ENCODE assay signal across 10 cellular contexts in genomic region chr2:234164499-234165409, GRCh38.
DNase-seq lines count a peak whose midpoint lies in the region; ATAC-seq and TF ChIP-seq lines count a peak whose summit lies in the region.
"Had no signal": no experiment of that assay in that cellular context is flagged by ENCODE, and none has a peak within 500 bp of the region (broad histone marks: within the 10 kb centered on the region; RNA-seq: fewer than 3 reads in every experiment).

No MANE protein-coding gene starts in this region.

- DNase-seq in left ventricle myocardium superior (peak; percentile 27), right atrium auricular region (ENCODE audit: low spot score) (no peak), memory B cell (ENCODE audit: low spot score in 2 of 2) (peak; percentile 67 to 81), hepatic stellate cell (ENCODE audit: low spot score) (no peak)
- peak; percentile 19 for DNase-seq in activated CD8-positive, alpha-beta memory T cell treated with anti-CD3 and anti-CD28 coated beads, Interleukin-2, amount 50 U/mL, for 1 hour (ENCODE audit: extremely low read depth)
- DNase-seq: body of pancreas, OCI-M1 had no signal

- peaks cover 36% of the 10 kb centered on the region for H3K4me1 Mint-ChIP-seq in memory B cell

- no peak overlapping the region for H3K4me3 ChIP-seq in right atrium auricular region
- H3K4me3 ChIP-seq: body of pancreas had no signal

- no peaks in the 10 kb centered on the region for H3K36me3 Mint-ChIP-seq in memory B cell

- H3K4me1 ChIP-seq in right atrium auricular region: no peaks in the 10 kb centered on the region
- H3K4me1 ChIP-seq: body of pancreas had no signal

- peaks cover 11% of the 10 kb centered on the region for H3K27me3 Mint-ChIP-seq in memory B cell

- peak overlapping the region; percentile 19 for H3K4me3 Mint-ChIP-seq in memory B cell

- H3K9me3 ChIP-seq in right atrium auricular region: no peaks in the 10 kb centered on the region
- H3K9me3 ChIP-seq: body of pancreas had no signal

- H3K27ac Mint-ChIP-seq in memory B cell: peak overlapping the region; percentile 56

- TF ChIP-seq CTCF in right atrium auricular region (IDR thresholded peaks at IDR 0.05): no peak

- no peaks in the 10 kb centered on the region for H3K9me3 Mint-ChIP-seq in memory B cell

- ATAC-seq in left ventricle myocardium superior: no peak
- ATAC-seq in memory B cell (ENCODE audit: low read depth): peak; percentile 99
- no peak for ATAC-seq in HG03039 (IDR thresholded peaks at IDR 0.05; ENCODE audit: unreplicated experiment)
- no peak for ATAC-seq in GM19467 (IDR thresholded peaks at IDR 0.05; ENCODE audit: unreplicated experiment)
- ATAC-seq in HG02870 (IDR thresholded peaks at IDR 0.05; ENCODE audit: unreplicated experiment): no peak
- ATAC-seq: body of pancreas had no signal

- no peak overlapping the region for H3K27ac ChIP-seq in right atrium auricular region
- H3K27ac ChIP-seq: body of pancreas had no signal

- H3K27me3 ChIP-seq in right atrium auricular region: no peaks in the 10 kb centered on the region
- H3K27me3 ChIP-seq: body of pancreas had no signal

- H3K36me3 ChIP-seq in right atrium auricular region: no peaks in the 10 kb centered on the region

- intact Hi-C loops in left ventricle myocardium superior (cut with micrococcal nuclease): no loop called here

Comparison
In these comparisons a context has a peak if more than half of its experiments do, and no peak if none do; other contexts are left out.
1. DNase-seq: peak in left ventricle myocardium superior (single experiment), activated CD8-positive, alpha-beta memory T cell treated with anti-CD3 and anti-CD28 coated beads, Interleukin-2, amount 50 U/mL, for 1 hour (single experiment) and memory B cell (2 of 2); none in right atrium auricular region (single experiment) and hepatic stellate cell (single experiment).